ENCODE assay signal across 13 cellular contexts in genomic region chr9:120902824-120903608, GRCh38. TPM values are rescaled to one million over a fixed set of nuclear protein-coding genes. Genes with fewer than 3 reads are reported as not detected.
DNase-seq lines count a peak whose midpoint lies in the region; ATAC-seq lines count a peak whose summit lies in the region.
"Had no signal": no experiment of that assay in that cellular context is flagged by ENCODE, and none has a peak within 500 bp of the region (broad histone marks: within the 10 kb centered on the region; RNA-seq: fewer than 3 reads in every experiment).

No MANE protein-coding gene starts in this region.

- ATAC-seq in activated T-cell treated with anti-CD3 and anti-CD28 coated beads, Interleukin-2, amount 50 U/mL, for 4 hours = no peak
- ATAC-seq in stimulated activated naive CD8-positive, alpha-beta T cell treated with anti-CD3 and anti-CD28 coated beads, Interleukin-15, amount 100 ng/mL, for 72 hours = no peak
- ATAC-seq in left ventricle myocardium superior = no peak

- H3K4me3 Mint-ChIP-seq in activated T-cell treated with anti-CD3 and anti-CD28 coated beads, Interleukin-2, amount 50 U/mL, for 4 hours = peak overlapping the region; percentile 22
- H3K4me3 Mint-ChIP-seq in activated naive CD8-positive, alpha-beta T cell treated with anti-CD3 and anti-CD28 coated beads for 36 hours = peak overlapping the region; percentile 13
- peak overlapping the region; percentile 24 to 31 for H3K4me3 Mint-ChIP-seq in stimulated activated naive CD8-positive, alpha-beta T cell treated with anti-CD3 and anti-CD28 coated beads, Interleukin-15, amount 100 ng/mL, for 72 hours

- H3K27me3 Mint-ChIP-seq in activated T-cell treated with anti-CD3 and anti-CD28 coated beads, Interleukin-2, amount 50 U/mL, for 4 hours (ENCODE audit: low read depth) = no peaks in the 10 kb centered on the region
- H3K27me3 Mint-ChIP-seq in activated naive CD8-positive, alpha-beta T cell treated with anti-CD3 and anti-CD28 coated beads for 36 hours = peaks cover 7% of the 10 kb centered on the region
- no peaks in the 10 kb centered on the region for H3K27me3 Mint-ChIP-seq in stimulated activated naive CD8-positive, alpha-beta T cell treated with anti-CD3 and anti-CD28 coated beads, Interleukin-15, amount 100 ng/mL, for 72 hours

- intact Hi-C loops in left ventricle myocardium superior (cut with micrococcal nuclease) = no loop called here
- intact Hi-C loops in cardiac septum (cut with DNase I) = no loop called here

- H3K36me3 Mint-ChIP-seq in activated T-cell treated with anti-CD3 and anti-CD28 coated beads, Interleukin-2, amount 50 U/mL, for 4 hours (ENCODE audit: insufficient read depth) = peaks cover 57% of the 10 kb centered on the region
- peaks cover 87% of the 10 kb centered on the region for H3K36me3 Mint-ChIP-seq in activated naive CD8-positive, alpha-beta T cell treated with anti-CD3 and anti-CD28 coated beads for 36 hours

- H3K4me1 Mint-ChIP-seq in activated T-cell treated with anti-CD3 and anti-CD28 coated beads, Interleukin-2, amount 50 U/mL, for 4 hours (ENCODE audit: low read depth) = peaks cover 88% of the 10 kb centered on the region
- peaks cover 90% of the 10 kb centered on the region for H3K4me1 Mint-ChIP-seq in activated naive CD8-positive, alpha-beta T cell treated with anti-CD3 and anti-CD28 coated beads for 36 hours
- peaks cover 100% of the 10 kb centered on the region for H3K4me1 Mint-ChIP-seq in stimulated activated naive CD8-positive, alpha-beta T cell treated with anti-CD3 and anti-CD28 coated beads, Interleukin-15, amount 100 ng/mL, for 72 hours

- no peaks in the 10 kb centered on the region for H3K9me3 Mint-ChIP-seq in activated T-cell treated with anti-CD3 and anti-CD28 coated beads, Interleukin-2, amount 50 U/mL, for 4 hours
- no peaks in the 10 kb centered on the region for H3K9me3 Mint-ChIP-seq in activated naive CD8-positive, alpha-beta T cell treated with anti-CD3 and anti-CD28 coated beads for 36 hours
- H3K9me3 Mint-ChIP-seq in stimulated activated naive CD8-positive, alpha-beta T cell treated with anti-CD3 and anti-CD28 coated beads, Interleukin-15, amount 100 ng/mL, for 72 hours = no peaks in the 10 kb centered on the region

- peak overlapping the region; percentile 96 for H3K27ac Mint-ChIP-seq in activated naive CD8-positive, alpha-beta T cell treated with anti-CD3 and anti-CD28 coated beads for 36 hours
- peak overlapping the region; percentile 61 to 92 for H3K27ac Mint-ChIP-seq in stimulated activated naive CD8-positive, alpha-beta T cell treated with anti-CD3 and anti-CD28 coated beads, Interleukin-15, amount 100 ng/mL, for 72 hours

- DNase-seq in activated T-cell treated with anti-CD3 and anti-CD28 coated beads, Interleukin-2, amount 50 U/mL, for 4 hours = no peak
- no peak for DNase-seq in activated T-cell treated with anti-CD3 and anti-CD28 coated beads, Interleukin-2, amount 50 U/mL, for 1 hour
- DNase-seq in NAMALWA (ENCODE audit: low spot score) (peak; percentile 44), left ventricle myocardium superior (no peak), ureter (ENCODE audit: low spot score) (no peak), cardiac septum (ENCODE audit: low spot score) (no peak)
- DNase-seq in activated naive CD8-positive, alpha-beta T cell treated with anti-CD3 and anti-CD28 coated beads for 36 hours = no peak
- DNase-seq in stimulated activated naive CD8-positive, alpha-beta T cell treated with anti-CD3 and anti-CD28 coated beads, Interleukin-15, amount 100 ng/mL, for 72 hours = peak in 1 of 2 donors; percentile 17
- DNase-seq: aorta, dermis blood vessel endothelial cell, EL, left cardiac atrium, NCI-H1092 had no signal

RNA-seq across cellular contexts. Expression of gene TRAF1, which starts 23.6 kb away (rescaled TPM):
- 100 to 1,000 TPM; 256 to 343 (median 265) TPM for total RNA-seq in activated T-cell treated with anti-CD3 and anti-CD28 coated beads, Interleukin-2, amount 50 U/mL, for 4 hours
- 100 to 1,000 TPM; 169 to 170 TPM for total RNA-seq in activated naive CD8-positive, alpha-beta T cell treated with anti-CD3 and anti-CD28 coated beads for 36 hours
- total RNA-seq in left ventricle myocardium superior (2.4 TPM), ureter (10.0 TPM), cardiac septum (2.4 TPM)

RNA-seq across cellular contexts. Expression of gene PHF19, which starts 26.0 kb away (rescaled TPM):
- total RNA-seq in activated T-cell treated with anti-CD3 and anti-CD28 coated beads, Interleukin-2, amount 50 U/mL, for 4 hours = 10 to 100 TPM; 59.2 to 75.1 (median 64.8) TPM
- 100 to 1,000 TPM; 216 to 226 TPM for total RNA-seq in activated naive CD8-positive, alpha-beta T cell treated with anti-CD3 and anti-CD28 coated beads for 36 hours
- total RNA-seq in left ventricle myocardium superior (9.5 TPM), ureter (33.3 TPM), cardiac septum (15.3 TPM)

Comparison
In these comparisons a context has a peak if more than half of its experiments do, and no peak if none do; other contexts are left out.
1. RNA of gene TRAF1, which starts 23.6 kb away (total RNA-seq): 256 to 343 TPM in activated T-cell treated with anti-CD3 and anti-CD28 coated beads, Interleukin-2, amount 50 U/mL, for 4 hours and 169 to 170 TPM in activated naive CD8-positive, alpha-beta T cell treated with anti-CD3 and anti-CD28 coated beads for 36 hours; 10.0 TPM in ureter (single experiment), 2.4 TPM in left ventricle myocardium superior (single experiment) and 2.4 TPM in cardiac septum (single experiment); every median in the first group is over 10 times any median in the second.
2. Peak in every context shown above with its lines, with median percentiles within 50 percentile points of each other: H3K4me3 Mint-ChIP-seq.